8 cellular contexts compared by ENCODE assay signal in the genomic region with DNA sequence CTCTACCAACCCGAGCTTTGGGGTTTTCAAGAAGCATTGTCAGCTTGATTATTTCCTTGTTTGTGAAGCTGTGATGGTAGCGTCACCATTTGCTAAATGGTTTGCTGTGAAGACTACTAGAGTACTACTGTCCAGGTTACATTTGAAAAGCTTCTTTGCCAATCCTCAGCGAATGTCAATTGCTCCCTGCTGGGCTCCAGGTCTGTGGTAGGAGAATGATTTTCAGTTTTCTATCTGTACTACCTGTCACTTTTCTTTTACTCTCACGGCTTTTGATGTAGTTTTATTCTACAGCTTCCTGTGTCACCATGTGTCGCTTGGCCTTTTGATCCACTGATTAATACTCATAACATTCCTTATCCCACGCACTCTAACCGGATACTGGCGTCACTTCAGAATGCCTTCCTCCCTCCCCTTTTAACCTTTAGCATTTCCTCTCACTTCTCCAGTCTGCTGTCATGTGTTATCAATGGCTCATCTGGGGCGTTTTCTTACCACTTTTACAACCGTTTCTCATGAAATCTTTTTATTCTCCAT. TPM values are rescaled to one million over a fixed set of nuclear protein-coding genes. Genes with fewer than 3 reads are reported as not detected.
DNase-seq lines count a peak whose midpoint lies in the region; ATAC-seq and TF ChIP-seq lines count a peak whose summit lies in the region.

No MANE protein-coding gene starts in this region.

- H3K4me1 ChIP-seq in CD4-positive, CD25-positive, alpha-beta regulatory T cell (ENCODE audit: control insufficient read depth, insufficient read depth, low read length, poor library complexity, severe bottlenecking): peaks cover 66% of the 10 kb centered on the region

- peak overlapping the region; percentile 86 for H3K4me3 ChIP-seq in CD4-positive, CD25-positive, alpha-beta regulatory T cell (ENCODE audit: low read depth, low read length)
- H3K4me3 ChIP-seq in brain microvascular endothelial cell (ENCODE audit: low read depth, low read length): no peak overlapping the region

- DNase-seq in CD4-positive, CD25-positive, alpha-beta regulatory T cell: peak; percentile 52 to 83 (median 75)
- DNase-seq in T-helper 2 cell: peak in 4 of 5 experiments; percentile 49 to 94 (median 60)
- DNase-seq in brain microvascular endothelial cell: peak; percentile 94
- peak; percentile 90 for DNase-seq in pulmonary artery endothelial cell (ENCODE audit: low read depth, low spot score)
- DNase-seq in epidermal melanocyte (ENCODE audit: insufficient read length, low spot score): no peak
- no peak for DNase-seq in AG08396 (ENCODE audit: low spot score)
- no peak for DNase-seq in SHP77 treated with DMSO at 0.1 percent for 48 hours (lab: John Stamatoyannopoulos, UW)
- no peak for DNase-seq in NCI-H1092 (lab: John Stamatoyannopoulos, UW)

- H3K27me3 ChIP-seq in CD4-positive, CD25-positive, alpha-beta regulatory T cell (ENCODE audit: control insufficient read depth, insufficient read depth, low read length): no peaks in the 10 kb centered on the region
- no peaks in the 10 kb centered on the region for H3K27me3 ChIP-seq in brain microvascular endothelial cell (replicated peaks)

- peaks cover 11% of the 10 kb centered on the region for H3K36me3 ChIP-seq in CD4-positive, CD25-positive, alpha-beta regulatory T cell (ENCODE audit: control insufficient read depth, insufficient read depth, low read length)
- H3K36me3 ChIP-seq in brain microvascular endothelial cell (replicated peaks): no peaks in the 10 kb centered on the region

- no peak for TF ChIP-seq CTCF in brain microvascular endothelial cell (IDR thresholded peaks at IDR 0.05; ENCODE audit: low read depth, low read length, missing control alignments)

- H3K36me3 Mint-ChIP-seq in CD4-positive, CD25-positive, alpha-beta regulatory T cell: peaks cover 33% of the 10 kb centered on the region

- H3K27ac Mint-ChIP-seq in CD4-positive, CD25-positive, alpha-beta regulatory T cell: peak overlapping the region; percentile 91 to 96 (median 95)

- H3K27ac ChIP-seq in CD4-positive, CD25-positive, alpha-beta regulatory T cell (ENCODE audit: insufficient read depth, low read length, poor library complexity, severe bottlenecking): peak overlapping the region; percentile 92
- H3K27ac ChIP-seq in brain microvascular endothelial cell: peak overlapping the region; percentile 95

- H3K4me3 Mint-ChIP-seq in CD4-positive, CD25-positive, alpha-beta regulatory T cell: peak overlapping the region; percentile 84 to 89 (median 87)

- H3K27me3 Mint-ChIP-seq in CD4-positive, CD25-positive, alpha-beta regulatory T cell: no peaks in the 10 kb centered on the region

- ATAC-seq in CD4-positive, CD25-positive, alpha-beta regulatory T cell (ENCODE audit: low read depth in 2 of 2): peak; percentile 64 to 72

- H3K4me1 Mint-ChIP-seq in CD4-positive, CD25-positive, alpha-beta regulatory T cell: peaks cover 27 to 83% (median 69%) of the 10 kb centered on the region in 4 donors

- H3K9me3 Mint-ChIP-seq in CD4-positive, CD25-positive, alpha-beta regulatory T cell: peaks cover 0 to 5% (median 0%) of the 10 kb centered on the region in 7 donors

- H3K9me3 ChIP-seq in CD4-positive, CD25-positive, alpha-beta regulatory T cell (ENCODE audit: control insufficient read depth in 2 of 2, low read length in 2 of 2): no peaks in the 10 kb centered on the region

- in situ Hi-C loops in brain microvascular endothelial cell (cut with HindIII; ENCODE audit: low pct_ligation_motif_present, low sequenced_read_pairs): no loop called here

RNA-seq across cellular contexts. Expression of a gene that starts 7.5 kb away (rescaled TPM):
- total RNA-seq in CD4-positive, CD25-positive, alpha-beta regulatory T cell: 206 TPM
- 100 to 1,000 TPM; 262 to 418 (median 324) TPM for polyA plus RNA-seq in CD4-positive, CD25-positive, alpha-beta regulatory T cell
- not detected in 2 replicates for total RNA-seq in pulmonary artery endothelial cell

RNA-seq across cellular contexts. Expression of a gene that starts 56.5 kb away (rescaled TPM):
- total RNA-seq in CD4-positive, CD25-positive, alpha-beta regulatory T cell: 8.6 TPM
- polyA plus RNA-seq in CD4-positive, CD25-positive, alpha-beta regulatory T cell: 10 to 100 TPM in 2 of 4 donors, 1 to 10 TPM in 2; 6.1 to 22.6 (median 10.5) TPM
- total RNA-seq in pulmonary artery endothelial cell: not detected in 2 replicates

Comparison
In these comparisons a context has a peak if more than half of its experiments do, and no peak if none do; other contexts are left out.
1. DNase-seq: peak in CD4-positive, CD25-positive, alpha-beta regulatory T cell (3 of 3), T-helper 2 cell (4 of 5), brain microvascular endothelial cell (single experiment) and pulmonary artery endothelial cell (single experiment); none in epidermal melanocyte (single experiment), AG08396 (single experiment), SHP77 treated with DMSO at 0.1 percent for 48 hours (single experiment) and NCI-H1092 (single experiment).
2. RNA of a gene that starts 7.5 kb away (total RNA-seq): 206 TPM in CD4-positive, CD25-positive, alpha-beta regulatory T cell (single experiment); not detected in pulmonary artery endothelial cell; every median in the first group is over 100 times any median in the second.